In genomic region chr1:118589486-118589885, GRCh38 we compare ENCODE assay signal across 1 cellular context.
TF ChIP-seq lines count a peak whose summit lies in the region.

No MANE protein-coding gene starts in this region.

TF ChIP-seq in GM23338, 12 proteins besides CTCF, POLR2A, EP300 and RAD21 (continued from another document):
- TF ChIP-seq, protein P1, sequence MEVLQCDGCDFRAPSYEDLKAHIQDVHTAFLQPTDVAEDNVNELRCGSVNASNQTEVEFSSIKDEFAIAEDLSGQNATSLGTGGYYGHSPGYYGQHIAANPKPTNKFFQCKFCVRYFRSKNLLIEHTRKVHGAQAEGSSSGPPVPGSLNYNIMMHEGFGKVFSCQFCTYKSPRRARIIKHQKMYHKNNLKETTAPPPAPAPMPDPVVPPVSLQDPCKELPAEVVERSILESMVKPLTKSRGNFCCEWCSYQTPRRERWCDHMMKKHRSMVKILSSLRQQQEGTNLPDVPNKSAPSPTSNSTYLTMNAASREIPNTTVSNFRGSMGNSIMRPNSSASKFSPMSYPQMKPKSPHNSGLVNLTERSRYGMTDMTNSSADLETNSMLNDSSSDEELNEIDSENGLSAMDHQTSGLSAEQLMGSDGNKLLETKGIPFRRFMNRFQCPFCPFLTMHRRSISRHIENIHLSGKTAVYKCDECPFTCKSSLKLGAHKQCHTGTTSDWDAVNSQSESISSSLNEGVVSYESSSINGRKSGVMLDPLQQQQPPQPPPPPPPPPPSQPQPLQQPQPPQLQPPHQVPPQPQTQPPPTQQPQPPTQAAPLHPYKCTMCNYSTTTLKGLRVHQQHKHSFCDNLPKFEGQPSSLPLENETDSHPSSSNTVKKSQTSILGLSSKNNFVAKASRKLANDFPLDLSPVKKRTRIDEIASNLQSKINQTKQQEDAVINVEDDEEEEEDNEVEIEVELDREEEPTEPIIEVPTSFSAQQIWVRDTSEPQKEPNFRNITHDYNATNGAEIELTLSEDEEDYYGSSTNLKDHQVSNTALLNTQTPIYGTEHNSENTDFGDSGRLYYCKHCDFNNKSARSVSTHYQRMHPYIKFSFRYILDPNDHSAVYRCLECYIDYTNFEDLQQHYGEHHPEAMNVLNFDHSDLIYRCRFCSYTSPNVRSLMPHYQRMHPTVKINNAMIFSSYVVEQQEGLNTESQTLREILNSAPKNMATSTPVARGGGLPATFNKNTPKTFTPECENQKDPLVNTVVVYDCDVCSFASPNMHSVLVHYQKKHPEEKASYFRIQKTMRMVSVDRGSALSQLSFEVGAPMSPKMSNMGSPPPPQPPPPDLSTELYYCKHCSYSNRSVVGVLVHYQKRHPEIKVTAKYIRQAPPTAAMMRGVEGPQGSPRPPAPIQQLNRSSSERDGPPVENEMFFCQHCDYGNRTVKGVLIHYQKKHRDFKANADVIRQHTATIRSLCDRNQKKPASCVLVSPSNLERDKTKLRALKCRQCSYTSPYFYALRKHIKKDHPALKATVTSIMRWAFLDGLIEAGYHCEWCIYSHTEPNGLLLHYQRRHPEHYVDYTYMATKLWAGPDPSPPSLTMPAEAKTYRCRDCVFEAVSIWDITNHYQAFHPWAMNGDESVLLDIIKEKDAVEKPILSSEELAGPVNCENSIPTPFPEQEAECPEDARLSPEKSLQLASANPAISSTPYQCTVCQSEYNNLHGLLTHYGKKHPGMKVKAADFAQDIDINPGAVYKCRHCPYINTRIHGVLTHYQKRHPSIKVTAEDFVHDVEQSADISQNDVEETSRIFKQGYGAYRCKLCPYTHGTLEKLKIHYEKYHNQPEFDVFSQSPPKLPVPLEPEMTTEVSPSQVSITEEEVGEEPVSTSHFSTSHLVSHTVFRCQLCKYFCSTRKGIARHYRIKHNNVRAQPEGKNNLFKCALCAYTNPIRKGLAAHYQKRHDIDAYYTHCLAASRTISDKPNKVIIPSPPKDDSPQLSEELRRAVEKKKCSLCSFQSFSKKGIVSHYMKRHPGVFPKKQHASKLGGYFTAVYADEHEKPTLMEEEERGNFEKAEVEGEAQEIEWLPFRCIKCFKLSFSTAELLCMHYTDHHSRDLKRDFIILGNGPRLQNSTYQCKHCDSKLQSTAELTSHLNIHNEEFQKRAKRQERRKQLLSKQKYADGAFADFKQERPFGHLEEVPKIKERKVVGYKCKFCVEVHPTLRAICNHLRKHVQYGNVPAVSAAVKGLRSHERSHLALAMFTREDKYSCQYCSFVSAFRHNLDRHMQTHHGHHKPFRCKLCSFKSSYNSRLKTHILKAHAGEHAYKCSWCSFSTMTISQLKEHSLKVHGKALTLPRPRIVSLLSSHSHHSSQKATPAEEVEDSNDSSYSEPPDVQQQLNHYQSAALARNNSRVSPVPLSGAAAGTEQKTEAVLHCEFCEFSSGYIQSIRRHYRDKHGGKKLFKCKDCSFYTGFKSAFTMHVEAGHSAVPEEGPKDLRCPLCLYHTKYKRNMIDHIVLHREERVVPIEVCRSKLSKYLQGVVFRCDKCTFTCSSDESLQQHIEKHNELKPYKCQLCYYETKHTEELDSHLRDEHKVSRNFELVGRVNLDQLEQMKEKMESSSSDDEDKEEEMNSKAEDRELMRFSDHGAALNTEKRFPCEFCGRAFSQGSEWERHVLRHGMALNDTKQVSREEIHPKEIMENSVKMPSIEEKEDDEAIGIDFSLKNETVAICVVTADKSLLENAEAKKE (CRISPR knock-in tag; IDR thresholded peaks at IDR 0.05): no peak
- TF ChIP-seq NANOG (IDR thresholded peaks at IDR 0.05; ENCODE audit: borderline replicate concordance): no peak
- TF ChIP-seq EZH2phosphoT487 (IDR thresholded peaks at IDR 0.05; ENCODE audit: unreplicated experiment): no peak
- no peak for TF ChIP-seq ZNF114 (CRISPR knock-in tag; IDR thresholded peaks at IDR 0.05)
- no peak for TF ChIP-seq POLR2AphosphoS5 (IDR thresholded peaks at IDR 0.05; ENCODE audit: low read depth)
